ENCODE assay signal across 34 cellular contexts in the genomic region with DNA sequence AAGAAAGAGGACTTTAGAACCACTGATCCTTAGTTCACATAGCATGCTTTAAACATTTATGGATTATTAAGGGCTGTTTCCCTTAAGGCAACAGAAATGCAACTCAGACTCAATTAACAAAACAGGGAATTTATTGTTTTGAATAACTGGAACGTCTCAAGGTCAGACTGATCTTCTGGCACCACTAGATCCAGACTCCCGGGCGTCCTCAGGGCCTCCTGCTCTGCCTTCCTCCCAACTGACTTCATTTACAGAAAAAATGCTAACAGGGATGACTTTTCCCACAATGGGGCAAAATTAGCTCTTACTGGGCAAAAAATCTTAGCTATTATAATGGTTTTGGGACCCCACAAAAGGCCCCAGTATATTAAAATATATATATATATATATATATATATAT.
"Had no signal": no experiment of that assay in that cellular context is flagged by ENCODE, and none has a peak within 500 bp of the region (broad histone marks: within the 10 kb centered on the region; RNA-seq: fewer than 3 reads in every experiment).

No MANE protein-coding gene starts in this region.

- H3K9ac ChIP-seq: KMS-11 had no signal

- H3K36me3 ChIP-seq: MG63 had no signal

- H3K9me3 ChIP-seq: MG63 had no signal

- H3K4me2 ChIP-seq: KMS-11 had no signal

- H3K4me3 ChIP-seq: MG63 had no signal

- H3K27me3 ChIP-seq: MG63 had no signal

- H3K27ac ChIP-seq: KMS-11 had no signal

- DNase-seq: Karpas-422, Kasumi-1, KG1, MG63, MV-4-11, NCI-H1048, NCI-H1092, NCI-H1092 treated with DMSO at 0.1 percent for 48 hours, NCI-H1105, NCI-H1105 treated with DMSO at 0.1 percent for 48 hours, NCI-H1417, NCI-H1417 treated with DMSO at 0.1 percent for 48 hours, NCI-H1436, NCI-H1436 treated with DMSO at 0.1 percent for 48 hours, NCI-H146, NCI-H1694, NCI-H1694 treated with DMSO at 0.1 percent for 48 hours, NCI-H187, NCI-H187 treated with DMSO at 0.1 percent for 48 hours, NCI-H1930, NCI-H2029, NCI-H2029 treated with DMSO at 0.1 percent for 48 hours, NCI-H2081, NCI-H2081 treated with DMSO at 0.1 percent for 48 hours, NCI-H2107, NCI-H2171, NCI-H2171 treated with DMSO at 0.1 percent for 48 hours, NCI-H2227 treated with DMSO at 0.1 percent for 48 hours, NCI-H226, NCI-H345, NCI-H446, NCI-H446 treated with DMSO at 0.1 percent for 48 hours, NCI-H510A had no signal
